ENCODE assay signal across 11 cellular contexts in the genomic region with DNA sequence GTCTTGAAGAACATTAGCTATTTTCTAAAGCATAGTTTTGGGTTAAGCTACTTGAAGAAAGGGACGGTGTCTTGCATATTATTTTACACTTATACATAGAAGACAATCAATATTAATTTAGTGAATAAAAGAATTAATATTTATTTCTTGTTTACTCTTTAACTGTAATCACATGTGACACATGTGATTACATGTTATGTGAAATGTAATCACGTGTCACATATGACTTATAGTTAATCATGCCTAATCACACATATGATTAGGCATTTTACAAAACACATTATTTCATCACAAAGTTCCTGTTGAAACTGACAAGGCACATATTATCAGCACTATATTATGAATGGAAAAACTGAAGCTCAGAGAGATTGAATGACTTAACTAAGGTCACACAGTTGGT. TPM values are rescaled to one million over a fixed set of nuclear protein-coding genes. Genes with fewer than 3 reads are reported as not detected.
"Had no signal": no experiment of that assay in that cellular context is flagged by ENCODE, and none has a peak within 500 bp of the region (broad histone marks: within the 10 kb centered on the region; RNA-seq: fewer than 3 reads in every experiment).

No MANE protein-coding gene starts in this region.

- H3K9me3 ChIP-seq: HAP-1 had no signal

- H3K4me1 ChIP-seq: HAP-1 had no signal

- H2AFZ ChIP-seq: GM23248 had no signal

- DNase-seq: GM23248, GOT3, H7, HFFc6, IMR-90, KBM-7 had no signal

- H3K27ac Mint-ChIP-seq: HFFc6 had no signal

- FAIRE-seq: HTR-8/SVneo had no signal

- H3K4me3 ChIP-seq: GM23248, HAP-1 had no signal

- H3K9ac ChIP-seq: GM23248 had no signal

- ATAC-seq: HCT116 had no signal

- H3K36me3 ChIP-seq: HAP-1 had no signal

- H3K27ac ChIP-seq: GM23248 had no signal

- H3K4me3 Mint-ChIP-seq: HFFc6 had no signal

RNA-seq across cellular contexts. Expression of a gene that starts 4.8 kb away (rescaled TPM):
- total RNA-seq: GM23248, HFFc6, HT-29, IMR-90 had no signal
- polyA plus RNA-seq: GM23248, IMR-90 had no signal

RNA-seq across cellular contexts. Expression of a gene that starts 45.2 kb away (rescaled TPM):
- total RNA-seq: GM23248, H4, HFFc6, HT-29, IMR-90 had no signal
- polyA plus RNA-seq: GM23248, IMR-90 had no signal
